In the genomic region with DNA sequence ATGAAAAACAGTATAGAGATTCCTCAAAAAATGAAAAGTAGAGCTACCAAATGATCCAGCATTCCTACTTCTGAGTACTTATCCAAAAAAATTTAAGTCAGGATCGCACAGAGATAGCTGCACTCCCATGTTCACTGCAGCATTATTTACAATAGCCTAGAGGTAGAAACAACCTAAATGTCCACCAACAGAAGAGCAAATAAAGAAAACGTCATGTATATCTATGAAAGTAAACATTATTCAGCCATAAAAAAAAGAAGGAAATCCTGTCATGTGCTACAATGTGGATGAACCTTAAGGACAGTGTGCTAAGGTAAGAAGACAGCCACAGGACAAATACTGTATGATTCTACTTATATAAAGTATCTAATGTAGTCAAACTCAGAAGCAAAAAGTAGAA, we compare ENCODE assay signal across 24 cellular contexts.
"Had no signal": no experiment of that assay in that cellular context is flagged by ENCODE, and none has a peak within 500 bp of the region (broad histone marks: within the 10 kb centered on the region; RNA-seq: fewer than 3 reads in every experiment).

No MANE protein-coding gene starts in this region.

- H3K4me1 Mint-ChIP-seq: endodermal cell, nephron had no signal

- H3K27ac ChIP-seq: adrenal gland, ascending aorta, coronary artery, heart left ventricle, neutrophil, ovary, tibial artery had no signal

- H3K4me1 ChIP-seq: adrenal gland, ascending aorta, prostate gland, tibial artery had no signal

- H3K4me3 ChIP-seq: adrenal gland, ascending aorta, coronary artery, heart left ventricle, ovary, prostate gland, tibial artery had no signal

- H3K4me3 Mint-ChIP-seq: activated B cell treated with CpG ODN at 0.5 μM for 24 hours; activated CD4-positive, alpha-beta T cell treated with anti-CD3 and anti-CD28 coated beads for 36 hours; activated naive CD8-positive, alpha-beta T cell; activated T-cell treated with anti-CD3 and anti-CD28 coated beads, Interleukin-2, amount 50 U/mL, for 4 hours; endodermal cell; nephron; stimulated activated naive CD8-positive, alpha-beta T cell treated with anti-CD3 and anti-CD28 coated beads, Interleukin-15, Interleukin-2, amounts not matched to agents 100 ng/mL and 50 ng/mL, for 24 hours had no signal

- H3K9me3 ChIP-seq: adrenal gland, ascending aorta, heart left ventricle, neutrophil, ovary, prostate gland, tibial artery had no signal

- H3K27me3 Mint-ChIP-seq: activated B cell treated with CpG ODN at 0.5 μM for 24 hours; activated CD4-positive, alpha-beta T cell treated with anti-CD3 and anti-CD28 coated beads for 36 hours; activated naive CD8-positive, alpha-beta T cell; stimulated activated naive CD8-positive, alpha-beta T cell treated with anti-CD3 and anti-CD28 coated beads, Interleukin-15, Interleukin-2, amounts not matched to agents 100 ng/mL and 50 ng/mL, for 24 hours had no signal

- DNase-seq: activated B cell treated with CpG ODN at 0.5 μM for 24 hours; activated CD4-positive, alpha-beta T cell treated with anti-CD3 and anti-CD28 coated beads for 36 hours; activated CD4-positive, alpha-beta T cell treated with anti-CD3 and anti-CD28 coated beads, Interleukin-2, amount 50 U/mL, for 4 hours; activated CD8-positive, alpha-beta memory T cell treated with anti-CD3 and anti-CD28 coated beads, Interleukin-2, amount 50 U/mL, for 48 hours; activated naive CD4-positive, alpha-beta T cell; activated T-cell treated with anti-CD3 and anti-CD28 coated beads, Interleukin-2, amount 50 U/mL, for 4 hours; adrenal gland; central memory CD4-positive, alpha-beta T cell; endodermal cell; heart left ventricle; midbrain; ovary; stimulated activated CD4-positive, alpha-beta T cell treated with anti-CD3 and anti-CD28 coated beads, Interleukin-2, amount 100 ng/mL, for 48 hours; substantia nigra; T1000; tibial artery had no signal

- H3K9me3 Mint-ChIP-seq: activated B cell treated with CpG ODN at 0.5 μM for 24 hours; activated T-cell treated with anti-CD3 and anti-CD28 coated beads, Interleukin-2, amount 50 U/mL, for 4 hours; activated T-helper 2 cell treated with anti-CD3 and anti-CD28 coated beads, Interferon-gamma antibody, Interleukin-2, Interleukin-4, amounts not matched to agents 10 μg/mL and 5 μg/mL and 100 μg/mL, durations not matched to agents 14 hours and 24 hours and 36 hours; stimulated activated naive CD8-positive, alpha-beta T cell treated with anti-CD3 and anti-CD28 coated beads, Interleukin-15, Interleukin-2, amounts not matched to agents 100 ng/mL and 50 ng/mL, for 24 hours had no signal

- H3K27me3 ChIP-seq: adrenal gland, ascending aorta, heart left ventricle, neutrophil, ovary, tibial artery had no signal

- ATAC-seq: activated CD4-positive, alpha-beta T cell treated with anti-CD3 and anti-CD28 coated beads for 36 hours; activated T-cell treated with anti-CD3 and anti-CD28 coated beads, Interleukin-2, amount 50 U/mL, for 4 hours; heart left ventricle had no signal

- H3K27ac Mint-ChIP-seq: activated B cell treated with CpG ODN at 0.5 μM for 24 hours; activated CD4-positive, alpha-beta T cell treated with anti-CD3 and anti-CD28 coated beads for 36 hours; activated naive CD8-positive, alpha-beta T cell; activated T-helper 2 cell treated with anti-CD3 and anti-CD28 coated beads, Interferon-gamma antibody, Interleukin-2, Interleukin-4, amounts not matched to agents 10 μg/mL and 5 μg/mL and 100 μg/mL, durations not matched to agents 14 hours and 24 hours and 36 hours; endodermal cell; nephron; stimulated activated naive CD8-positive, alpha-beta T cell treated with anti-CD3 and anti-CD28 coated beads, Interleukin-15, Interleukin-2, amounts not matched to agents 100 ng/mL and 50 ng/mL, for 24 hours had no signal

- H3K36me3 ChIP-seq: adrenal gland, ascending aorta, heart left ventricle, neutrophil, ovary, prostate gland, tibial artery had no signal
